ENCODE assay signal across 2 cellular contexts in the genomic region with DNA sequence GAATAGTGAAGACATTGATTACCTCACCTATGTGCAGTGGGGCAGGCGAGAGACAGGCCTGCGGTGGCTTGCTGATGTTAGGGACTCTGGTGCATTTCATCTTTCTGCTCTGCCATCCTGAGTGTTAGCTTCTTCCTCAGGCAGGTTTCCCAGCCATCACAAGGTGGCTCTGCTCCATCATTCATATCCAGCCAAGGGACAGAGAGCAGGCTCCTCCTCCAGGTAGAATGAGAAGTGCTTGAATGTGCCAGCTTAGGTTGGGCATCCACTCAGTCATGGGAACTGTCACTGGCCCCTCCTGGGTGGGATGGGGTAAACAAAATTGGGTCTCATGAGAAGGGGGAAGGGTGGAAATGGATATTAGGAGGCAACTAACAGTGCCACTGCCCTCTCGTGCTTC.
TF ChIP-seq lines count a peak whose summit lies in the region.

No MANE protein-coding gene starts in this region.

TF ChIP-seq in HEK293, 187 proteins besides CTCF, POLR2A, EP300 and RAD21 (continued from another document):
- TF ChIP-seq, protein P1, sequence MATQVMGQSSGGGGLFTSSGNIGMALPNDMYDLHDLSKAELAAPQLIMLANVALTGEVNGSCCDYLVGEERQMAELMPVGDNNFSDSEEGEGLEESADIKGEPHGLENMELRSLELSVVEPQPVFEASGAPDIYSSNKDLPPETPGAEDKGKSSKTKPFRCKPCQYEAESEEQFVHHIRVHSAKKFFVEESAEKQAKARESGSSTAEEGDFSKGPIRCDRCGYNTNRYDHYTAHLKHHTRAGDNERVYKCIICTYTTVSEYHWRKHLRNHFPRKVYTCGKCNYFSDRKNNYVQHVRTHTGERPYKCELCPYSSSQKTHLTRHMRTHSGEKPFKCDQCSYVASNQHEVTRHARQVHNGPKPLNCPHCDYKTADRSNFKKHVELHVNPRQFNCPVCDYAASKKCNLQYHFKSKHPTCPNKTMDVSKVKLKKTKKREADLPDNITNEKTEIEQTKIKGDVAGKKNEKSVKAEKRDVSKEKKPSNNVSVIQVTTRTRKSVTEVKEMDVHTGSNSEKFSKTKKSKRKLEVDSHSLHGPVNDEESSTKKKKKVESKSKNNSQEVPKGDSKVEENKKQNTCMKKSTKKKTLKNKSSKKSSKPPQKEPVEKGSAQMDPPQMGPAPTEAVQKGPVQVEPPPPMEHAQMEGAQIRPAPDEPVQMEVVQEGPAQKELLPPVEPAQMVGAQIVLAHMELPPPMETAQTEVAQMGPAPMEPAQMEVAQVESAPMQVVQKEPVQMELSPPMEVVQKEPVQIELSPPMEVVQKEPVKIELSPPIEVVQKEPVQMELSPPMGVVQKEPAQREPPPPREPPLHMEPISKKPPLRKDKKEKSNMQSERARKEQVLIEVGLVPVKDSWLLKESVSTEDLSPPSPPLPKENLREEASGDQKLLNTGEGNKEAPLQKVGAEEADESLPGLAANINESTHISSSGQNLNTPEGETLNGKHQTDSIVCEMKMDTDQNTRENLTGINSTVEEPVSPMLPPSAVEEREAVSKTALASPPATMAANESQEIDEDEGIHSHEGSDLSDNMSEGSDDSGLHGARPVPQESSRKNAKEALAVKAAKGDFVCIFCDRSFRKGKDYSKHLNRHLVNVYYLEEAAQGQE (tag by site-specific recombination; IDR thresholded peaks at IDR 0.05), result no peak

TF ChIP-seq in GM23338, 12 proteins besides CTCF, POLR2A, EP300 and RAD21 (continued from another document):
- TF ChIP-seq STAT1 (IDR thresholded peaks at IDR 0.05; ENCODE audit: unreplicated experiment) (no peak), NANOG (IDR thresholded peaks at IDR 0.05; ENCODE audit: borderline replicate concordance) (no peak), POLR2AphosphoS5 (IDR thresholded peaks at IDR 0.05; ENCODE audit: low read depth) (no peak), CREB1 (CRISPR knock-in tag; IDR thresholded peaks at IDR 0.05; ENCODE audit: low read depth) (no peak), JUNB (IDR thresholded peaks at IDR 0.05; ENCODE audit: unreplicated experiment) (no peak), ZNF114 (CRISPR knock-in tag; IDR thresholded peaks at IDR 0.05) (no peak), ZNF331 (CRISPR knock-in tag; IDR thresholded peaks at IDR 0.05; ENCODE audit: low read depth) (no peak)
- TF ChIP-seq, protein P2, sequence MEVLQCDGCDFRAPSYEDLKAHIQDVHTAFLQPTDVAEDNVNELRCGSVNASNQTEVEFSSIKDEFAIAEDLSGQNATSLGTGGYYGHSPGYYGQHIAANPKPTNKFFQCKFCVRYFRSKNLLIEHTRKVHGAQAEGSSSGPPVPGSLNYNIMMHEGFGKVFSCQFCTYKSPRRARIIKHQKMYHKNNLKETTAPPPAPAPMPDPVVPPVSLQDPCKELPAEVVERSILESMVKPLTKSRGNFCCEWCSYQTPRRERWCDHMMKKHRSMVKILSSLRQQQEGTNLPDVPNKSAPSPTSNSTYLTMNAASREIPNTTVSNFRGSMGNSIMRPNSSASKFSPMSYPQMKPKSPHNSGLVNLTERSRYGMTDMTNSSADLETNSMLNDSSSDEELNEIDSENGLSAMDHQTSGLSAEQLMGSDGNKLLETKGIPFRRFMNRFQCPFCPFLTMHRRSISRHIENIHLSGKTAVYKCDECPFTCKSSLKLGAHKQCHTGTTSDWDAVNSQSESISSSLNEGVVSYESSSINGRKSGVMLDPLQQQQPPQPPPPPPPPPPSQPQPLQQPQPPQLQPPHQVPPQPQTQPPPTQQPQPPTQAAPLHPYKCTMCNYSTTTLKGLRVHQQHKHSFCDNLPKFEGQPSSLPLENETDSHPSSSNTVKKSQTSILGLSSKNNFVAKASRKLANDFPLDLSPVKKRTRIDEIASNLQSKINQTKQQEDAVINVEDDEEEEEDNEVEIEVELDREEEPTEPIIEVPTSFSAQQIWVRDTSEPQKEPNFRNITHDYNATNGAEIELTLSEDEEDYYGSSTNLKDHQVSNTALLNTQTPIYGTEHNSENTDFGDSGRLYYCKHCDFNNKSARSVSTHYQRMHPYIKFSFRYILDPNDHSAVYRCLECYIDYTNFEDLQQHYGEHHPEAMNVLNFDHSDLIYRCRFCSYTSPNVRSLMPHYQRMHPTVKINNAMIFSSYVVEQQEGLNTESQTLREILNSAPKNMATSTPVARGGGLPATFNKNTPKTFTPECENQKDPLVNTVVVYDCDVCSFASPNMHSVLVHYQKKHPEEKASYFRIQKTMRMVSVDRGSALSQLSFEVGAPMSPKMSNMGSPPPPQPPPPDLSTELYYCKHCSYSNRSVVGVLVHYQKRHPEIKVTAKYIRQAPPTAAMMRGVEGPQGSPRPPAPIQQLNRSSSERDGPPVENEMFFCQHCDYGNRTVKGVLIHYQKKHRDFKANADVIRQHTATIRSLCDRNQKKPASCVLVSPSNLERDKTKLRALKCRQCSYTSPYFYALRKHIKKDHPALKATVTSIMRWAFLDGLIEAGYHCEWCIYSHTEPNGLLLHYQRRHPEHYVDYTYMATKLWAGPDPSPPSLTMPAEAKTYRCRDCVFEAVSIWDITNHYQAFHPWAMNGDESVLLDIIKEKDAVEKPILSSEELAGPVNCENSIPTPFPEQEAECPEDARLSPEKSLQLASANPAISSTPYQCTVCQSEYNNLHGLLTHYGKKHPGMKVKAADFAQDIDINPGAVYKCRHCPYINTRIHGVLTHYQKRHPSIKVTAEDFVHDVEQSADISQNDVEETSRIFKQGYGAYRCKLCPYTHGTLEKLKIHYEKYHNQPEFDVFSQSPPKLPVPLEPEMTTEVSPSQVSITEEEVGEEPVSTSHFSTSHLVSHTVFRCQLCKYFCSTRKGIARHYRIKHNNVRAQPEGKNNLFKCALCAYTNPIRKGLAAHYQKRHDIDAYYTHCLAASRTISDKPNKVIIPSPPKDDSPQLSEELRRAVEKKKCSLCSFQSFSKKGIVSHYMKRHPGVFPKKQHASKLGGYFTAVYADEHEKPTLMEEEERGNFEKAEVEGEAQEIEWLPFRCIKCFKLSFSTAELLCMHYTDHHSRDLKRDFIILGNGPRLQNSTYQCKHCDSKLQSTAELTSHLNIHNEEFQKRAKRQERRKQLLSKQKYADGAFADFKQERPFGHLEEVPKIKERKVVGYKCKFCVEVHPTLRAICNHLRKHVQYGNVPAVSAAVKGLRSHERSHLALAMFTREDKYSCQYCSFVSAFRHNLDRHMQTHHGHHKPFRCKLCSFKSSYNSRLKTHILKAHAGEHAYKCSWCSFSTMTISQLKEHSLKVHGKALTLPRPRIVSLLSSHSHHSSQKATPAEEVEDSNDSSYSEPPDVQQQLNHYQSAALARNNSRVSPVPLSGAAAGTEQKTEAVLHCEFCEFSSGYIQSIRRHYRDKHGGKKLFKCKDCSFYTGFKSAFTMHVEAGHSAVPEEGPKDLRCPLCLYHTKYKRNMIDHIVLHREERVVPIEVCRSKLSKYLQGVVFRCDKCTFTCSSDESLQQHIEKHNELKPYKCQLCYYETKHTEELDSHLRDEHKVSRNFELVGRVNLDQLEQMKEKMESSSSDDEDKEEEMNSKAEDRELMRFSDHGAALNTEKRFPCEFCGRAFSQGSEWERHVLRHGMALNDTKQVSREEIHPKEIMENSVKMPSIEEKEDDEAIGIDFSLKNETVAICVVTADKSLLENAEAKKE (CRISPR knock-in tag; IDR thresholded peaks at IDR 0.05), result no peak
- TF ChIP-seq, protein P3, sequence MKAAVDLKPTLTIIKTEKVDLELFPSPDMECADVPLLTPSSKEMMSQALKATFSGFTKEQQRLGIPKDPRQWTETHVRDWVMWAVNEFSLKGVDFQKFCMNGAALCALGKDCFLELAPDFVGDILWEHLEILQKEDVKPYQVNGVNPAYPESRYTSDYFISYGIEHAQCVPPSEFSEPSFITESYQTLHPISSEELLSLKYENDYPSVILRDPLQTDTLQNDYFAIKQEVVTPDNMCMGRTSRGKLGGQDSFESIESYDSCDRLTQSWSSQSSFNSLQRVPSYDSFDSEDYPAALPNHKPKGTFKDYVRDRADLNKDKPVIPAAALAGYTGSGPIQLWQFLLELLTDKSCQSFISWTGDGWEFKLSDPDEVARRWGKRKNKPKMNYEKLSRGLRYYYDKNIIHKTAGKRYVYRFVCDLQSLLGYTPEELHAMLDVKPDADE (IDR thresholded peaks at IDR 0.05), result no peak
